17 cellular contexts compared by ENCODE assay signal in genomic region chr17:68707032-68707431, GRCh38.
DNase-seq lines count a peak whose midpoint lies in the region; ATAC-seq and TF ChIP-seq lines count a peak whose summit lies in the region.
"Had no signal": no experiment of that assay in that cellular context is flagged by ENCODE, and none has a peak within 500 bp of the region (broad histone marks: within the 10 kb centered on the region; RNA-seq: fewer than 3 reads in every experiment).

No MANE protein-coding gene starts in this region.

- H2AK5ac ChIP-seq in H9 (ENCODE audit: insufficient read length, low read length): no peak overlapping the region

- H2AFZ ChIP-seq in H9 (ENCODE audit: low read length): no peak overlapping the region

- no peak overlapping the region for H4K5ac ChIP-seq in H9 (ENCODE audit: insufficient read length, low read depth, low read length)

- no peaks in the 10 kb centered on the region for H3K27me3 ChIP-seq in H9 (ENCODE audit: insufficient read depth, low read length)
- no peaks in the 10 kb centered on the region for H3K27me3 ChIP-seq in heart right ventricle
- no peaks in the 10 kb centered on the region for H3K27me3 ChIP-seq in dorsolateral prefrontal cortex

- H3K9ac ChIP-seq in H9 (ENCODE audit: extremely low read depth, insufficient read length, low read length): no peak overlapping the region

- H3K4me2 ChIP-seq in H9 (ENCODE audit: insufficient read depth, insufficient read length, low read length): no peak overlapping the region

- no peak overlapping the region for H3K4me3 Mint-ChIP-seq in H9
- H3K4me3 Mint-ChIP-seq: naive thymus-derived CD4-positive, alpha-beta T cell had no signal

- no peak overlapping the region for H3K4me3 ChIP-seq in heart right ventricle
- no peak overlapping the region for H3K4me3 ChIP-seq in skin epidermis
- H3K4me3 ChIP-seq in dorsolateral prefrontal cortex: no peak overlapping the region

- H4K8ac ChIP-seq in H9 (replicated peaks; ENCODE audit: insufficient read length, low read depth, low read length): no peak overlapping the region

- peak overlapping the region in 2 of 3 experiments; percentile 4 to 34; a peak in 1 of 7 replicates for H3K27ac Mint-ChIP-seq in H9
- H3K27ac Mint-ChIP-seq: activated T-helper 2 cell treated with anti-CD3 and anti-CD28 coated beads, Interferon-gamma antibody, Interleukin-2, Interleukin-4, amounts not matched to agents 10 μg/mL and 5 μg/mL and 100 μg/mL, durations not matched to agents 14 hours and 24 hours and 36 hours; CD8-positive, alpha-beta memory T cell had no signal

- H3K23ac ChIP-seq in H9 (ENCODE audit: insufficient read length, low read depth, low read length): no peak overlapping the region

- H3K14ac ChIP-seq in H9 (ENCODE audit: insufficient read depth, low read length): no peak overlapping the region

- H3K4ac ChIP-seq in H9 (ENCODE audit: low read depth, low read length): no peak overlapping the region

- H3K4me1 ChIP-seq in H9 (ENCODE audit: insufficient read depth, low read length) (no peaks in the 10 kb centered on the region), heart right ventricle (peaks cover 0 to 17% (median 0%) of the 10 kb centered on the region in 9 donors)

- no peaks in the 10 kb centered on the region for H3K36me3 Mint-ChIP-seq in H9 (ENCODE audit: insufficient read depth in 1 of 3, low read depth in 3 of 3)
- H3K36me3 Mint-ChIP-seq: CD8-positive, alpha-beta memory T cell; naive thymus-derived CD4-positive, alpha-beta T cell had no signal

- no peaks in the 10 kb centered on the region for H3K79me1 ChIP-seq in H9 (ENCODE audit: insufficient read depth, low read depth, low read length, poor library complexity, severe bottlenecking)

- intact Hi-C loops in heart right ventricle (cut with DNase I) (no loop called here), dorsolateral prefrontal cortex (cut with DNase I) (no loop called here)

- H3K27ac ChIP-seq in H9 (ENCODE audit: insufficient read length, low read depth, low read length) (no peak overlapping the region), heart right ventricle (peak overlapping the region in 9 of 10 donors; percentile 1 to 76 (median 41)), skin epidermis (peak overlapping the region in 16 of 21 experiments; percentile 19 to 84 (median 58)), dorsolateral prefrontal cortex (peak overlapping the region in 2 of 59 donors; percentile 17 to 19)

- no peak overlapping the region for H3K56ac ChIP-seq in H9 (ENCODE audit: insufficient read length, low read depth, low read length)

- H3K4me1 Mint-ChIP-seq in H9: peaks cover 8 to 12% of the 10 kb centered on the region in 2 experiments
- H3K4me1 Mint-ChIP-seq: CD8-positive, alpha-beta memory T cell; naive thymus-derived CD4-positive, alpha-beta T cell had no signal

- H3K23me2 ChIP-seq in H9 (ENCODE audit: insufficient read length, low read depth, low read length, poor library complexity, severe bottlenecking): no peaks in the 10 kb centered on the region

- peak in 6 of 8 donors; percentile 37 to 68 (median 46) for ATAC-seq in heart right ventricle
- no peak for ATAC-seq in HG02938 (IDR thresholded peaks at IDR 0.05; ENCODE audit: unreplicated experiment)
- ATAC-seq in HG02970 (IDR thresholded peaks at IDR 0.05; ENCODE audit: low FRiP score, unreplicated experiment): no peak
- ATAC-seq: naive thymus-derived CD4-positive, alpha-beta T cell had no signal

- no peaks in the 10 kb centered on the region for H3K79me2 ChIP-seq in H9 (ENCODE audit: insufficient read depth, low read length)

- no peak overlapping the region for H2BK12ac ChIP-seq in H9 (ENCODE audit: insufficient read length, low read depth, low read length)

- no peak overlapping the region for H2BK120ac ChIP-seq in H9 (ENCODE audit: low read depth, low read length, poor library complexity, severe bottlenecking)

- no peak overlapping the region for H2BK15ac ChIP-seq in H9 (ENCODE audit: low read depth, low read length)

- WGBS in H9 (ENCODE audit: extremely low coverage, insufficient read length, low lambda C conversion rate): no CpG with 5 or more reads among the region's 4 CpGs
- whole genome bisulfite sequencing in heart right ventricle, 2 donors: 84% methylated on average over 4 of the region's 4 CpGs

- H3K36me3 ChIP-seq in heart right ventricle: no peaks in the 10 kb centered on the region

- no peak overlapping the region for H2BK5ac ChIP-seq in H9 (ENCODE audit: insufficient read length, low read length)

- DNase-seq in H9 (no peak), astrocyte of the hippocampus (ENCODE audit: low read depth, low spot score) (peak; percentile 1), heart right ventricle (no peak), T-helper 1 cell (no peak), dorsolateral prefrontal cortex (no peak)
- DNase-seq: activated CD4-positive, alpha-beta T cell treated with anti-CD3 and anti-CD28 coated beads, Interleukin-2, amount 50 U/mL, for 4 hours; CD8-positive, alpha-beta memory T cell; cerebellar nuclear complex; erythroblast; MM.1S; naive thymus-derived CD4-positive, alpha-beta T cell; NCI-H2227 treated with DMSO at 0.1 percent for 48 hours; right cardiac atrium had no signal

- peaks cover 1% of the 10 kb centered on the region for H3K27me3 Mint-ChIP-seq in H9 (ENCODE audit: low read depth)

- no peak overlapping the region for H2BK20ac ChIP-seq in H9 (ENCODE audit: low read depth, low read length, poor library complexity, severe bottlenecking)

- H3K18ac ChIP-seq in H9 (ENCODE audit: insufficient read length, low read depth, low read length): no peak overlapping the region

- H4K91ac ChIP-seq in H9 (ENCODE audit: insufficient read length, low read depth, low read length): no peak overlapping the region

- H3K9me3 Mint-ChIP-seq in H9: 0 out of 5 replicates have a peak, but pooled peaks cover 0 to 3% of the 10 kb centered on the region in 2 experiments
- H3K9me3 Mint-ChIP-seq: activated T-helper 2 cell treated with anti-CD3 and anti-CD28 coated beads, Interferon-gamma antibody, Interleukin-2, Interleukin-4, amounts not matched to agents 10 μg/mL and 5 μg/mL and 100 μg/mL, durations not matched to agents 14 hours and 24 hours and 36 hours had no signal

- H4K20me1 ChIP-seq in H9 (ENCODE audit: control insufficient read depth, insufficient read depth, insufficient read length): no peaks in the 10 kb centered on the region

- TF ChIP-seq CTCF in H9 (conservative IDR thresholded peaks at IDR 0.05): no peak
- TF ChIP-seq CTCF in heart right ventricle (IDR thresholded peaks at IDR 0.05): no peak
- no peak for TF ChIP-seq CTCF in dorsolateral prefrontal cortex (IDR thresholded peaks at IDR 0.05 in 54 of 56, conservative IDR thresholded peaks at IDR 0.05 in 2 of 56; ENCODE audit: low read depth in 1 of 56, partially characterized antibody in 56 of 56)

- H3T11ph ChIP-seq in H9 (ENCODE audit: low read length): no peak overlapping the region

- H3K9me3 ChIP-seq in H9 (ENCODE audit: control insufficient read depth, low read depth, low read length) (no peaks in the 10 kb centered on the region), heart right ventricle (no peaks in the 10 kb centered on the region)

Comparison
In these comparisons a context has a peak if more than half of its experiments do, and no peak if none do; other contexts are left out.
1. ATAC-seq: peak in heart right ventricle (6 of 8); none in HG02938 (single experiment) and HG02970 (single experiment).